In the genomic region with DNA sequence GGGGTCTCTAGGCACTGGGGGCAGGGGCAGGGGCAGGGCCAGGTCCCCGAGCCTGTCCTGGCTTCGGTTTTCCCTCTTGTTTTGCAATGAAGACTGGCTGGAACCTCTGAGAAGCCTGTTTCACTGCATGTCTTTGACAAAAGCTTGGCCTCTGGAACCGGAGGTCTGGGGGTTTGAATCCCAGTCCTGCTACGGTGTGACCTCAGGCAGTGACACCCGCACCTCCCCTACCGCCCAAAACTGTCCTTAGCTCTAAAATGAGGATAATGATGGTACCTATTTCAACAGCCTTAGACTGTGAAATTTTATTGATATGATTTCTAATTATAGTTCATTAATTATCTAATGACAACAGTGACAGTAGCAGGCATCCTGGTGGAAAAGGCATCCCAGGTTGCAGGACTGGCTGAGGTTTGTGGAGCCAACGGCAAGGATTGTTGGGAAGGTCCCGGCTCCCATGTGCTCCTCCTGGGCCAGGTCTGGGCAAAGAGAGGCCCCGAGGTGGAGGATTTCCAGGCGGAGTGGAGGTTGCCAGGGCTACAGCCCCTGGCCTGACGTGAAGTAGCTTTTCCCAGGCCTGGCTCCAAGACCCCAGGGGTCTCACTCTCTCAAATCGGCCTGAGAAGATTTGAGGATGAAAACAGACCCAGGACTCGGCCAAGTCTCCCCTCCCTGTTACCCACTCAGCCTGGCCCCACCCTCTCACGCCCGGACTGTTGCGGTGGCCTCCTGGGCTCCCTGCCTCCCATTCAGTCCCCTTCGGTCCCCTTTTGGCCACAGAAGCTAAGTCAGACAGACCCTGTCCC, we compare ENCODE assay signal across 1 cellular context.
TF ChIP-seq lines count a peak whose summit lies in the region.

No MANE protein-coding gene starts in this region.

TF ChIP-seq in IMR-90, 13 proteins besides CTCF, POLR2A, EP300 and RAD21 (continued from another document):
- TF ChIP-seq SMC3 (IDR thresholded peaks at IDR 0.05; ENCODE audit: low read depth, low read length) = no peak
- TF ChIP-seq RFX5 (IDR thresholded peaks at IDR 0.05; ENCODE audit: low read depth, low read length) = no peak
- no peak for TF ChIP-seq CHD1 (IDR thresholded peaks at IDR 0.05; ENCODE audit: low read depth, low read length)
- TF ChIP-seq MXI1 (IDR thresholded peaks at IDR 0.05; ENCODE audit: borderline replicate concordance, low read depth, low read length) = no peak
- no peak for TF ChIP-seq BHLHE40 (IDR thresholded peaks at IDR 0.05; ENCODE audit: low read depth, low read length)
- TF ChIP-seq USF2 (IDR thresholded peaks at IDR 0.05; ENCODE audit: low read depth, low read length) = no peak
- no peak for TF ChIP-seq CEBPB (IDR thresholded peaks at IDR 0.05; ENCODE audit: low read depth, low read length)
- TF ChIP-seq NFE2L2 (IDR thresholded peaks at IDR 0.05; ENCODE audit: low read depth, low read length) = no peak
- no peak for TF ChIP-seq MAZ (IDR thresholded peaks at IDR 0.05; ENCODE audit: borderline replicate concordance, low read depth, low read length)
- TF ChIP-seq RCOR1 (IDR thresholded peaks at IDR 0.05; ENCODE audit: insufficient replicate concordance, low read length) = no peak
